ENCODE assay signal across 8 cellular contexts in the genomic region with DNA sequence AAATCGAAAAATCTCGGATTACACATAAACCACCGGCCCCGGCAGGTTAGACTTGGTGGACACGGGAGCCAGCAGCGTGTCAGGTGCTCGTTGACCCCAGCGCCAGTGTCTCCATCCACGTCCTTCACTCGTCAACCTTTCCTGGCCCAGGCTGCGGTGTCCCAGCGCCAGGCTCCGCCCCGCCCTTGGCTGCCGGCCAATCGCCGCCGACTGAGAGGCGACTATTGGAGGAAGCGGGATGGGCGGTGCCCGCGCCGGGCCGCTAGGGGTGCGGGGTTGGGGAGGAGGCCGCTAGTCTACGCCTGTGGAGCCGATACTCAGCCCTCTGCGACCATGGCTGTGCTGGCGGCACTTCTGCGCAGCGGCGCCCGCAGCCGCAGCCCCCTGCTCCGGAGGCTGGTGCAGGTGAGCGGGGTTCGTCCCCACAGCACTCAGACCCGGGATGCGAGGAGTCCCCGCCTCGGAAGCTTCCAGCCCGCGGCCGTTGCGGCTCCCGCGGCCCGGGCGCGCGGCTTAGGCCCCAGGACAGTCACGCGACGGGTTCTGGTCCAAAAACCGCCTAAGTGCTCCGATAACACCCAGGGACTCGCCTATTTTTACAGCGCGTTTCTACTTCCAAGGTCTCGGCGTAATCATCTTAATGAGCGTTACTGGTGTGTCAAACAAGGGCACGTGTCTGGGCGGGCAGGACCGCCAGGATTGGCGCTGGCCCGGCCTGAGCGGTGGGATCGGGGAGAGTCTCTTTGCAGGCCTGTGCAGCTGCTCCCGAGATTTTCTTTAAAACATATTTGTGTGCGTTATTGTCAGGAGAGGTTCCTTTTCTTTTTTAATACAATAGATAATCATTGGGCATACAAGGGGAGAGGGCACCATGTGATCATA.
DNase-seq lines count a peak whose midpoint lies in the region; ATAC-seq and TF ChIP-seq lines count a peak whose summit lies in the region.

A gene (plus strand): TSS at position 294 of the 882 bp plus-strand sequence. CDS start 40 bp downstream, at position 334.

- in situ Hi-C loops in GM18951 (cut with MboI; ENCODE audit: low sequenced_read_pairs, unreplicated experiment): no loop called here

- no peak; the same call in 1 of the 2 replicates for TF ChIP-seq CTCF in AG09319 (IDR thresholded peaks at IDR 0.05; ENCODE audit: low read depth, low read length)

- peak; percentile 86 for TF ChIP-seq POLR2A in GM18951 (IDR thresholded peaks at IDR 0.05; ENCODE audit: extremely low read depth, insufficient read depth, insufficient read length)

- ATAC-seq in HG03196 (IDR thresholded peaks at IDR 0.05; ENCODE audit: unreplicated experiment): peak; percentile 97

- DNase-seq in AG09319 (ENCODE audit: extremely low read depth, low read depth) (peak; percentile 73), NCI-H345 (lab: John Stamatoyannopoulos, UW) (peak; percentile 94), iris pigment epithelial cell (ENCODE audit: low read depth) (peak; percentile 88)
- peak; percentile 91 to 94 (median 93) for DNase-seq in activated CD4-positive, CD25-positive, alpha-beta regulatory T cell (lab: John Stamatoyannopoulos, UW)
- peak; percentile 93 for DNase-seq in central memory CD4-positive, alpha-beta T cell
- DNase-seq in stimulated activated CD4-positive, alpha-beta T cell treated with anti-CD3 and anti-CD28 coated beads, Interleukin-12 subunit alpha, Interleukin-12 subunit beta, amount 100 ng/mL, for 48 hours (ENCODE audit: low read depth in 2 of 3, low spot score in 1 of 3): peak; percentile 94 to 97 (median 94)

Comparison
In these comparisons a context has a peak if more than half of its experiments do, and no peak if none do; other contexts are left out.
1. Peak in every context shown above with its lines: DNase-seq and ATAC-seq.